Comparison of ENCODE assay signal across 8 cellular contexts in the genomic region with DNA sequence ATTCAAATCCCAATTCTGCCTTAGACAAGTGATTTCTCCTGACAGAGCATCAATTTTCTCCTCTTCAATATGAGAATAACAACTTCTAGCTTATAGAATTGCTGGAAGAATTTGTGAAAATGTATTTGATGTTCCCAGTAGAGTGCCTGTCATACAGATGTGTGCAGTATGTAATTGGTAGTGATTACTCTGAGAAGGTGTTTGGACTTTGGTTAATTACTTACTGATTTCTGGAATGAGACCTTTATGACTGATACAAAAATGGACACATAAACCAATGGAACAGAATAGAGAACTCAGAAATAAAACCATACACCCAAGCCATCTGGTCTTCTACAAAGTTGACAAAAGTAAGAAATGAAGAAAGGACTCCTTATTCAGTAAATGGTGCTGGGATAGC.
"Had no signal": no experiment of that assay in that cellular context is flagged by ENCODE, and none has a peak within 500 bp of the region (broad histone marks: within the 10 kb centered on the region; RNA-seq: fewer than 3 reads in every experiment).

No MANE protein-coding gene starts in this region.

- FAIRE-seq: G401.6, GM12878, GM12891, GM12892, GM18507, GM19239 had no signal

- ATAC-seq: GM12878 had no signal

- H3K4me3 ChIP-seq: GM12878 had no signal

- DNase-seq: GDM1, GF-D8 had no signal
